3 cellular contexts compared by ENCODE assay signal in the genomic region with DNA sequence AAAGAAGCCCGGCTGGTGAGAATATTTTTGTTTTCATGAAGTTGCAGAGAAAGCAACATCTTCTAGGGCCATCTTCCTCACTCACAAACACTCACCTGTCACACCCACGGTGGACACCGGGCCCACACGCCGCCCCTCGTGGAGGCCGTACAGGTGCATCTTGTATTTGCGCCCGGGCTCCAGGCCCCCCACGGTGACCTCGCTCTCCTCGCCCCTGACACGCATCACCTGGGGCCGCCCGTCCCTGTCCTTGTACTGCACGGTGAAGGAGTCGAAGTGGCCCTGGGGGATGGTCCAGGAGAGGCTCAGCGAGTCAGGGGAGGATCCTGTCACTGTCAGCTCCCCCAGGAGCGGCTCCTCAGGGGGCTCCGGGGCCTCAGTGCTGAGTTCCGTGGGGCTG. TPM values are rescaled to one million over a fixed set of nuclear protein-coding genes. Genes with fewer than 3 reads are reported as not detected.
"Had no signal": no experiment of that assay in that cellular context is flagged by ENCODE, and none has a peak within 500 bp of the region (broad histone marks: within the 10 kb centered on the region; RNA-seq: fewer than 3 reads in every experiment).

No MANE protein-coding gene starts in this region.

RNA-seq across cellular contexts. Expression of gene CYP21A2, which starts 17.5 kb away (rescaled TPM):
- total RNA-seq: LHCN-M2, M059J, NCI-H460 had no signal
